ENCODE assay signal across 10 cellular contexts in the genomic region with DNA sequence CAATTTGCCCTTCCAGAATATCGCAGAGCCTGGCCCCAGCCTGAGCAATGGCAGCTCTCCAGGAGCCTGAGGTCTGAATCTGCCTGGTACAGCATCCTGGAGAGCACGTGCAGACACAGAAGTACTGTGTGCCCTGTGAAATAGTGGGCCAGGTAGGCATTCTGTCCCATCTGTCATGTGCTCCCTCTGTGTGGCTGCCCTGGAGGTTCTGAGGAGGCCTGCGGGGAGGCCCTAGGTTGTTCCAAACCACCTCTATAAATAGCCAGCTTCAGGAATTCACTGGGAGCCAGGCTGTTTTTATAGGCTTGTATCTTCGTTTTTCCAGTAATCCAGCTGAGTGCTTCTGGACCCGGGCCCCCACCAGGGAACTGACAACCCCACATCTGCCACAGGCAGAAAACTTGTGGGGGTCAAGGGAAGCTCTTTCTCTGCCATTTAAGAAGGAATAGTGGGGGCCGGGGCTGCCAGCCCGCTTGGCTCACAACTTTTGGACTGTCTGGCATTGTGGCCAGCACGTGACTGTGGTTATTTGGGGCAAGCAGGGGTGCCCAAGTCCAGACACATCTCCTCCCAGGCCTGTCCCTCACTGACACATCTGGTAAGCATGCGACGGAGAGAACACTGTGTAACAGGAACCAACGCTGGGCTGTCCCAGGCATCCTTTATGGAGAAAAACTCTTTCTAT.
DNase-seq lines count a peak whose midpoint lies in the region; ATAC-seq and TF ChIP-seq lines count a peak whose summit lies in the region.
"Had no signal": no experiment of that assay in that cellular context is flagged by ENCODE, and none has a peak within 500 bp of the region (broad histone marks: within the 10 kb centered on the region; RNA-seq: fewer than 3 reads in every experiment).

No MANE protein-coding gene starts in this region.

- no peaks in the 10 kb centered on the region for H3K4me1 Mint-ChIP-seq in natural killer cell
- H3K4me1 Mint-ChIP-seq in natural killer cell treated with Interleukin-12 subunit alpha and Interleukin-12 subunit beta and Interleukin-15 and Interleukin-18, amount 100 ng/mL, for 72 hours (ENCODE audit: low read depth in 2 of 2): no peaks in the 10 kb centered on the region
- H3K4me1 Mint-ChIP-seq in nephron progenitor cell: peaks cover 34% of the 10 kb centered on the region
- H3K4me1 Mint-ChIP-seq: naive B cell had no signal

- TF ChIP-seq CTCF in natural killer cell (IDR thresholded peaks at IDR 0.05) (no peak), nephron progenitor cell (IDR thresholded peaks at IDR 0.05) (no peak)

- H3K36me3 Mint-ChIP-seq in natural killer cell: no peaks in the 10 kb centered on the region
- no peaks in the 10 kb centered on the region for H3K36me3 Mint-ChIP-seq in natural killer cell treated with Interleukin-12 subunit alpha and Interleukin-12 subunit beta and Interleukin-15 and Interleukin-18, amount 100 ng/mL, for 72 hours
- no peaks in the 10 kb centered on the region for H3K36me3 Mint-ChIP-seq in nephron progenitor cell (ENCODE audit: low read depth)
- H3K36me3 Mint-ChIP-seq: naive B cell had no signal

- H3K27me3 Mint-ChIP-seq in natural killer cell (ENCODE audit: low read depth in 2 of 2): no peaks in the 10 kb centered on the region
- no peaks in the 10 kb centered on the region for H3K27me3 Mint-ChIP-seq in natural killer cell treated with Interleukin-12 subunit alpha and Interleukin-12 subunit beta and Interleukin-15 and Interleukin-18, amount 100 ng/mL, for 72 hours
- peaks cover 3% of the 10 kb centered on the region for H3K27me3 Mint-ChIP-seq in nephron progenitor cell (ENCODE audit: low read depth, poor library complexity)

- DNase-seq in natural killer cell (peak; percentile 4), fibroblast of gingiva (ENCODE audit: low read depth) (peak; percentile 96), nephron progenitor cell (no peak), NCI-H2081 treated with DMSO at 0.1 percent for 48 hours (lab: John Stamatoyannopoulos, UW) (no peak)
- DNase-seq in natural killer cell treated with Interleukin-12 subunit alpha and Interleukin-12 subunit beta and Interleukin-15 and Interleukin-18, amount 100 ng/mL, for 72 hours (ENCODE audit: low spot score): no peak
- DNase-seq: naive B cell, T-helper 9 cell had no signal

- no peak overlapping the region for H3K4me3 Mint-ChIP-seq in natural killer cell
- H3K4me3 Mint-ChIP-seq in natural killer cell treated with Interleukin-12 subunit alpha and Interleukin-12 subunit beta and Interleukin-15 and Interleukin-18, amount 100 ng/mL, for 72 hours: no peak overlapping the region
- H3K4me3 Mint-ChIP-seq in nephron progenitor cell: no peak overlapping the region
- H3K4me3 Mint-ChIP-seq: naive B cell had no signal

- H3K9me3 Mint-ChIP-seq in natural killer cell: no peaks in the 10 kb centered on the region
- no peaks in the 10 kb centered on the region for H3K9me3 Mint-ChIP-seq in natural killer cell treated with Interleukin-12 subunit alpha and Interleukin-12 subunit beta and Interleukin-15 and Interleukin-18, amount 100 ng/mL, for 72 hours
- H3K9me3 Mint-ChIP-seq in nephron progenitor cell: no peaks in the 10 kb centered on the region

- H3K27ac Mint-ChIP-seq in natural killer cell (no peak overlapping the region), nephron progenitor cell (peak overlapping the region; percentile 92)
- H3K27ac Mint-ChIP-seq in natural killer cell treated with Interleukin-12 subunit alpha and Interleukin-12 subunit beta and Interleukin-15 and Interleukin-18, amount 100 ng/mL, for 72 hours: no peak overlapping the region

- ATAC-seq in natural killer cell: no peak
- ATAC-seq in natural killer cell treated with Interleukin-12 subunit alpha and Interleukin-12 subunit beta and Interleukin-15 and Interleukin-18, amount 100 ng/mL, for 72 hours: no peak
- ATAC-seq in HG02870 (IDR thresholded peaks at IDR 0.05; ENCODE audit: unreplicated experiment): no peak
- ATAC-seq in GM19324 (IDR thresholded peaks at IDR 0.05; ENCODE audit: low FRiP score, unreplicated experiment): no peak
- no peak for ATAC-seq in HG02571 (IDR thresholded peaks at IDR 0.05; ENCODE audit: unreplicated experiment)

- intact Hi-C loops in natural killer cell (cut with micrococcal nuclease): no loop called here

Comparison
In these comparisons a context has a peak if more than half of its experiments do, and no peak if none do; other contexts are left out.
1. DNase-seq: peak in natural killer cell (single experiment) and fibroblast of gingiva (single experiment); none in natural killer cell treated with Interleukin-12 subunit alpha and Interleukin-12 subunit beta and Interleukin-15 and Interleukin-18, amount 100 ng/mL, for 72 hours (single experiment), nephron progenitor cell (single experiment) and NCI-H2081 treated with DMSO at 0.1 percent for 48 hours (single experiment).